Comparison of ENCODE assay signal across 1 cellular context in the genomic region with DNA sequence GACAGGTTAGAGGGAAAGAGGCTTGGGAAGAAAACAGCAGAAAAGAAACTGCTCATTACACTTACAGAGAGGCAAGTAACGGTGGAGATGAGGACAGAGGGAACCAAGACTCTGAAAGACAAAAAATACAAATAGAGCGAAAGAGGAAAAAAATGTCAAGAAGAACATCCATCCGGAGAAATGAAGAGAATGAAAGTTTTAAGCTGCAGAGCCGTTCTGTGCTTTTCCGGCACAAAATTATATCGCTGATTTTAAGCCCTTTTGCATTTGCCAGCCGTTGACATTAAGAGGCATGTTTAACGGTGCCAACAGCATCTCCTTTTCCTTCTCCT.
TF ChIP-seq lines count a peak whose summit lies in the region.

No MANE protein-coding gene starts in this region.

TF ChIP-seq in HepG2, 621 proteins besides CTCF, POLR2A, EP300 and RAD21 (continued from another document):
- TF ChIP-seq, protein P1, sequence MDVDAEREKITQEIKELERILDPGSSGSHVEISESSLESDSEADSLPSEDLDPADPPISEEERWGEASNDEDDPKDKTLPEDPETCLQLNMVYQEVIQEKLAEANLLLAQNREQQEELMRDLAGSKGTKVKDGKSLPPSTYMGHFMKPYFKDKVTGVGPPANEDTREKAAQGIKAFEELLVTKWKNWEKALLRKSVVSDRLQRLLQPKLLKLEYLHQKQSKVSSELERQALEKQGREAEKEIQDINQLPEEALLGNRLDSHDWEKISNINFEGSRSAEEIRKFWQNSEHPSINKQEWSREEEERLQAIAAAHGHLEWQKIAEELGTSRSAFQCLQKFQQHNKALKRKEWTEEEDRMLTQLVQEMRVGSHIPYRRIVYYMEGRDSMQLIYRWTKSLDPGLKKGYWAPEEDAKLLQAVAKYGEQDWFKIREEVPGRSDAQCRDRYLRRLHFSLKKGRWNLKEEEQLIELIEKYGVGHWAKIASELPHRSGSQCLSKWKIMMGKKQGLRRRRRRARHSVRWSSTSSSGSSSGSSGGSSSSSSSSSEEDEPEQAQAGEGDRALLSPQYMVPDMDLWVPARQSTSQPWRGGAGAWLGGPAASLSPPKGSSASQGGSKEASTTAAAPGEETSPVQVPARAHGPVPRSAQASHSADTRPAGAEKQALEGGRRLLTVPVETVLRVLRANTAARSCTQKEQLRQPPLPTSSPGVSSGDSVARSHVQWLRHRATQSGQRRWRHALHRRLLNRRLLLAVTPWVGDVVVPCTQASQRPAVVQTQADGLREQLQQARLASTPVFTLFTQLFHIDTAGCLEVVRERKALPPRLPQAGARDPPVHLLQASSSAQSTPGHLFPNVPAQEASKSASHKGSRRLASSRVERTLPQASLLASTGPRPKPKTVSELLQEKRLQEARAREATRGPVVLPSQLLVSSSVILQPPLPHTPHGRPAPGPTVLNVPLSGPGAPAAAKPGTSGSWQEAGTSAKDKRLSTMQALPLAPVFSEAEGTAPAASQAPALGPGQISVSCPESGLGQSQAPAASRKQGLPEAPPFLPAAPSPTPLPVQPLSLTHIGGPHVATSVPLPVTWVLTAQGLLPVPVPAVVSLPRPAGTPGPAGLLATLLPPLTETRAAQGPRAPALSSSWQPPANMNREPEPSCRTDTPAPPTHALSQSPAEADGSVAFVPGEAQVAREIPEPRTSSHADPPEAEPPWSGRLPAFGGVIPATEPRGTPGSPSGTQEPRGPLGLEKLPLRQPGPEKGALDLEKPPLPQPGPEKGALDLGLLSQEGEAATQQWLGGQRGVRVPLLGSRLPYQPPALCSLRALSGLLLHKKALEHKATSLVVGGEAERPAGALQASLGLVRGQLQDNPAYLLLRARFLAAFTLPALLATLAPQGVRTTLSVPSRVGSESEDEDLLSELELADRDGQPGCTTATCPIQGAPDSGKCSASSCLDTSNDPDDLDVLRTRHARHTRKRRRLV (CRISPR knock-in tag; IDR thresholded peaks at IDR 0.05): no peak
- TF ChIP-seq KDM6A (CRISPR knock-in tag; IDR thresholded peaks at IDR 0.05; ENCODE audit: low read depth): no peak
- TF ChIP-seq TGIF2 (CRISPR knock-in tag; IDR thresholded peaks at IDR 0.05): no peak
- TF ChIP-seq ZFP90 (CRISPR knock-in tag; IDR thresholded peaks at IDR 0.05; ENCODE audit: borderline replicate concordance): no peak
- TF ChIP-seq, protein P2, sequence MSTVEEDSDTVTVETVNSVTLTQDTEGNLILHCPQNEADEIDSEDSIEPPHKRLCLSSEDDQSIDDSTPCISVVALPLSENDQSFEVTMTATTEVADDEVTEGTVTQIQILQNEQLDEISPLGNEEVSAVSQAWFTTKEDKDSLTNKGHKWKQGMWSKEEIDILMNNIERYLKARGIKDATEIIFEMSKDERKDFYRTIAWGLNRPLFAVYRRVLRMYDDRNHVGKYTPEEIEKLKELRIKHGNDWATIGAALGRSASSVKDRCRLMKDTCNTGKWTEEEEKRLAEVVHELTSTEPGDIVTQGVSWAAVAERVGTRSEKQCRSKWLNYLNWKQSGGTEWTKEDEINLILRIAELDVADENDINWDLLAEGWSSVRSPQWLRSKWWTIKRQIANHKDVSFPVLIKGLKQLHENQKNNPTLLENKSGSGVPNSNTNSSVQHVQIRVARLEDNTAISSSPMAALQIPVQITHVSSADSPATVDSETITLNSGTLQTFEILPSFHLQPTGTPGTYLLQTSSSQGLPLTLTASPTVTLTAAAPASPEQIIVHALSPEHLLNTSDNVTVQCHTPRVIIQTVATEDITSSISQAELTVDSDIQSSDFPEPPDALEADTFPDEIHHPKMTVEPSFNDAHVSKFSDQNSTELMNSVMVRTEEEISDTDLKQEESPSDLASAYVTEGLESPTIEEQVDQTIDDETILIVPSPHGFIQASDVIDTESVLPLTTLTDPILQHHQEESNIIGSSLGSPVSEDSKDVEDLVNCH (CRISPR knock-in tag; IDR thresholded peaks at IDR 0.05): no peak
- TF ChIP-seq ZBTB8A (CRISPR knock-in tag; IDR thresholded peaks at IDR 0.05; ENCODE audit: borderline replicate concordance, low read depth): no peak
- TF ChIP-seq XRCC5 (optimal IDR thresholded peaks at IDR 0.05; ENCODE audit: low read length): no peak
- no peak for TF ChIP-seq ZKSCAN1 (IDR thresholded peaks at IDR 0.05; ENCODE audit: low read length)
- no peak for TF ChIP-seq ZNF207 (IDR thresholded peaks at IDR 0.05; ENCODE audit: borderline replicate concordance)
- TF ChIP-seq REPIN1 (CRISPR knock-in tag; IDR thresholded peaks at IDR 0.05; ENCODE audit: borderline replicate concordance, low read depth): no peak
- no peak for TF ChIP-seq NFE2L1 (CRISPR knock-in tag; IDR thresholded peaks at IDR 0.05; ENCODE audit: borderline replicate concordance)
- no peak for TF ChIP-seq FIP1L1 (IDR thresholded peaks at IDR 0.05; ENCODE audit: borderline replicate concordance, insufficient read depth, low read depth, low read length)
- TF ChIP-seq DNMT1 (CRISPR knock-in tag; IDR thresholded peaks at IDR 0.05): no peak
